Comparison of ENCODE assay signal across 27 cellular contexts in the genomic region with DNA sequence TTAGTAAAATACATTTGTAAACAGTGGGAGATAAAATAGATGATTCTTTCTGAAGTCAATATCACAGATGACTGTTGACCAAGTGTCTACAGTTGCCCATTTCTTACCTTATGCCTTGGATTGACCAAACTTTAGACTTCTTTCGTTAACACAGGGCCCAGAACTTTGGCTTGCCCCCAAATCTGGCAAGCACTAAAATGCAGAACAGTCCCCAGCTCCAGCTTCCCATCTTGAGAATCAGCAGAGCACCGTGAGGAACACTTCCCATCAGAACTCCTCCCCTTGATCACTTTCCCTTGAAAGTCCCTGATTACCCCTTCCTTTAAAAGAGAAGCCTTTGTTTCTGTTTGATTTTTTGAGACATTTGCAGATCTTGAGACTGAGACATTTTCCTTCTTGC.
DNase-seq lines count a peak whose midpoint lies in the region; ATAC-seq and TF ChIP-seq lines count a peak whose summit lies in the region.
"Had no signal": no experiment of that assay in that cellular context is flagged by ENCODE, and none has a peak within 500 bp of the region (broad histone marks: within the 10 kb centered on the region; RNA-seq: fewer than 3 reads in every experiment).

No MANE protein-coding gene starts in this region.

- H3K27ac Mint-ChIP-seq in chondrocyte (ENCODE audit: unreplicated experiment) = peak overlapping the region; percentile 85
- H3K27ac Mint-ChIP-seq: activated naive CD8-positive, alpha-beta T cell; dendritic cell treated with granulocyte-macrophage colony-stimulating factor and Interleukin-4, amounts not matched to agents 40 ng/mL and 50 ng/mL, for 4 days; endodermal cell; memory B cell had no signal

- no peaks in the 10 kb centered on the region for H3K4me1 ChIP-seq in muscle layer of duodenum (ENCODE audit: control insufficient read depth in 1 of 2, insufficient read depth in 2 of 2, low read length in 2 of 2)
- H3K4me1 ChIP-seq in subcutaneous abdominal adipose tissue (ENCODE audit: control insufficient read depth in 5 of 5, insufficient read depth in 5 of 5, low read length in 5 of 5) = peaks cover 3 to 26% (median 10%) of the 10 kb centered on the region in 5 donors
- H3K4me1 ChIP-seq: foreskin keratinocyte, testis had no signal

- H3K27me3 Mint-ChIP-seq in chondrocyte (ENCODE audit: low read depth) = no peaks in the 10 kb centered on the region
- H3K27me3 Mint-ChIP-seq: activated naive CD8-positive, alpha-beta T cell; central memory CD8-positive, alpha-beta T cell; dendritic cell treated with granulocyte-macrophage colony-stimulating factor and Interleukin-4, amounts not matched to agents 40 ng/mL and 50 ng/mL, for 4 days; memory B cell had no signal

- H3K36me3 Mint-ChIP-seq in chondrocyte (ENCODE audit: low read depth) = no peaks in the 10 kb centered on the region
- H3K36me3 Mint-ChIP-seq: activated naive CD8-positive, alpha-beta T cell had no signal

- intact Hi-C loops in Right ventricle myocardium inferior (cut with DNase I) (no loop called here), cardiac septum (cut with DNase I) (loop anchor here (5.0 kb wide), 1 partner anchor 148 kb away; no protein-coding TSS in a partner anchor)

- no peaks in the 10 kb centered on the region for H3K9me3 Mint-ChIP-seq in chondrocyte (ENCODE audit: low read depth)

- H3K27me3 ChIP-seq in muscle layer of duodenum (ENCODE audit: low read depth, low read length) (no peaks in the 10 kb centered on the region), subcutaneous abdominal adipose tissue (ENCODE audit: control insufficient read depth in 5 of 5, insufficient read depth in 4 of 5, low read length in 5 of 5) (no peaks in the 10 kb centered on the region)
- H3K27me3 ChIP-seq: foreskin keratinocyte, testis had no signal

- H3K4me3 ChIP-seq in muscle layer of duodenum (ENCODE audit: low read depth in 1 of 2, low read length in 2 of 2) = no peak overlapping the region
- H3K4me3 ChIP-seq in subcutaneous abdominal adipose tissue (ENCODE audit: low read depth in 1 of 5, low read length in 5 of 5) = no peak overlapping the region
- H3K4me3 ChIP-seq: GM23248, testis had no signal

- ATAC-seq in Right ventricle myocardium inferior = peak; percentile 48
- ATAC-seq in GM18873 (IDR thresholded peaks at IDR 0.05; ENCODE audit: low FRiP score, unreplicated experiment) = no peak

- H3K4me1 Mint-ChIP-seq in chondrocyte (ENCODE audit: low read depth) = peaks cover 43% of the 10 kb centered on the region
- H3K4me1 Mint-ChIP-seq: central memory CD8-positive, alpha-beta T cell; memory B cell had no signal

- no peaks in the 10 kb centered on the region for H3K36me3 ChIP-seq in muscle layer of duodenum (ENCODE audit: control insufficient read depth in 1 of 2, insufficient read depth in 2 of 2, low read length in 2 of 2)
- no peaks in the 10 kb centered on the region for H3K36me3 ChIP-seq in subcutaneous abdominal adipose tissue (ENCODE audit: control insufficient read depth in 5 of 5, insufficient read depth in 5 of 5, low read length in 5 of 5)
- H3K36me3 ChIP-seq: WERI-Rb-1 had no signal

- H3K9me3 ChIP-seq in muscle layer of duodenum (ENCODE audit: control insufficient read depth in 1 of 2, low read length in 2 of 2) = no peaks in the 10 kb centered on the region
- no peaks in the 10 kb centered on the region for H3K9me3 ChIP-seq in subcutaneous abdominal adipose tissue (ENCODE audit: control insufficient read depth in 5 of 5, low read length in 5 of 5)
- H3K9me3 ChIP-seq: testis had no signal

- H3K9ac ChIP-seq in subcutaneous abdominal adipose tissue (ENCODE audit: low read length in 5 of 5) = peak overlapping the region in 1 of 5 donors; percentile 11
- H3K9ac ChIP-seq: GM23248 had no signal

- no peak for DNase-seq in Right ventricle myocardium inferior (ENCODE audit: missing footprints)
- DNase-seq in cardiac septum (ENCODE audit: low spot score) = no peak
- no peak for DNase-seq in chondrocyte (ENCODE audit: low spot score)
- no peak for DNase-seq in superior temporal gyrus (ENCODE audit: extremely low spot score)
- no peak for DNase-seq in NCI-H187 (lab: John Stamatoyannopoulos, UW)
- DNase-seq: 8988T; activated CD4-positive, alpha-beta T cell treated with anti-CD3 and anti-CD28 coated beads for 48 hours; activated effector memory CD4-positive, alpha-beta T cell treated with Interleukin-2 at 50 U/mL for 16 hours; DND-41; endodermal cell; GF-D8; MV-4-11; NCI-H1436; NCI-H69; SIG-M5; stimulated activated naive CD4-positive, alpha-beta T cell; WERI-Rb-1 had no signal

- H3K27ac ChIP-seq in muscle layer of duodenum (ENCODE audit: low read length) (peak overlapping the region; percentile 11), subcutaneous abdominal adipose tissue (ENCODE audit: low read depth, low read length) (peak overlapping the region; percentile 89)
- H3K27ac ChIP-seq: foreskin keratinocyte, GM23248, testis, WERI-Rb-1 had no signal

- H3K4me3 Mint-ChIP-seq in chondrocyte (ENCODE audit: unreplicated experiment) = no peak overlapping the region
- H3K4me3 Mint-ChIP-seq: activated naive CD8-positive, alpha-beta T cell; central memory CD8-positive, alpha-beta T cell; dendritic cell treated with granulocyte-macrophage colony-stimulating factor and Interleukin-4, amounts not matched to agents 40 ng/mL and 50 ng/mL, for 4 days; endodermal cell; memory B cell had no signal

- TF ChIP-seq CTCF in chondrocyte (IDR thresholded peaks at IDR 0.05) = no peak
